Comparison of ENCODE assay signal across 18 cellular contexts in genomic region chr22:17232406-17232805, GRCh38. TPM values are rescaled to one million over a fixed set of nuclear protein-coding genes. Genes with fewer than 3 reads are reported as not detected.
DNase-seq lines count a peak whose midpoint lies in the region; ATAC-seq and TF ChIP-seq lines count a peak whose summit lies in the region.
"Had no signal": no experiment of that assay in that cellular context is flagged by ENCODE, and none has a peak within 500 bp of the region (broad histone marks: within the 10 kb centered on the region; RNA-seq: fewer than 3 reads in every experiment).

No MANE protein-coding gene starts in this region.

- intact Hi-C loops in Right ventricle myocardium superior (cut with DNase I) (no loop called here), left lung (cut with DNase I) (no loop called here)

- H3K4me3 ChIP-seq in left lung: no peak overlapping the region
- H3K4me3 ChIP-seq: body of pancreas, colonic mucosa, skin epidermis had no signal

- peak; percentile 38 for DNase-seq in NCI-H2107 treated with DMSO at 0.1 percent for 48 hours (lab: John Stamatoyannopoulos, UW; ENCODE audit: unreplicated experiment)
- no peak for DNase-seq in NCI-H2107 (lab: John Stamatoyannopoulos, UW)
- peak; percentile 53 for DNase-seq in NCI-H510A (lab: John Stamatoyannopoulos, UW)
- peak; percentile 53 for DNase-seq in cerebellum (ENCODE audit: low spot score)
- no peak for DNase-seq in Right ventricle myocardium superior
- no peak for DNase-seq in left lung
- DNase-seq: 8988T; activated CD4-positive, alpha-beta T cell treated with anti-CD3 and anti-CD28 coated beads, Interleukin-2, amount 10 ng/mL, durations not matched to agents 24 days and 14 days; body of pancreas; colonic mucosa; COR-L47; NCI-H1436 treated with DMSO at 0.1 percent for 48 hours; T-helper 1 cell; trophoblast cell had no signal

- TF ChIP-seq CTCF in left lung (IDR thresholded peaks at IDR 0.05): no peak

- H3K27ac ChIP-seq in left lung: no peak overlapping the region
- H3K27ac ChIP-seq: body of pancreas, colonic mucosa, skin epidermis had no signal

- H3K27me3 ChIP-seq in left lung: peaks cover 0 to 12% of the 10 kb centered on the region in 2 donors
- H3K27me3 ChIP-seq: body of pancreas, colonic mucosa had no signal

- ATAC-seq in Right ventricle myocardium superior (ENCODE audit: poor library complexity) (no peak), HG03045 (IDR thresholded peaks at IDR 0.05; ENCODE audit: unreplicated experiment) (no peak), left lung (no peak), GM19023 (IDR thresholded peaks at IDR 0.05; ENCODE audit: unreplicated experiment) (no peak)
- ATAC-seq: activated T-helper 17 cell treated with anti-CD3 and anti-CD28 coated beads, Interleukin-2, amount 50 U/mL, for 72 hours; body of pancreas had no signal

- H3K36me3 ChIP-seq in left lung: no peaks in the 10 kb centered on the region
- H3K36me3 ChIP-seq: colonic mucosa had no signal

- H3K4me1 ChIP-seq in left lung: peaks cover 0 to 23% of the 10 kb centered on the region in 2 donors
- H3K4me1 ChIP-seq: colonic mucosa had no signal

- H3K9me3 ChIP-seq in left lung: no peaks in the 10 kb centered on the region
- H3K9me3 ChIP-seq: body of pancreas, colonic mucosa had no signal

RNA-seq across cellular contexts. Expression of gene ADA2, which starts 13.2 kb away (rescaled TPM):
- 8.0 TPM for total RNA-seq in cerebellum
- total RNA-seq in Right ventricle myocardium superior: 40.1 TPM
- total RNA-seq in left lung: 10 to 100 TPM; 34.1 to 46.8 TPM

Comparison
In these comparisons a context has a peak if more than half of its experiments do, and no peak if none do; other contexts are left out.
1. DNase-seq: peak in NCI-H2107 treated with DMSO at 0.1 percent for 48 hours (single experiment), NCI-H510A (single experiment) and cerebellum (single experiment); none in NCI-H2107 (single experiment), Right ventricle myocardium superior (single experiment) and left lung (0 of 2).